Comparison of ENCODE assay signal across 1 cellular context in the genomic region with DNA sequence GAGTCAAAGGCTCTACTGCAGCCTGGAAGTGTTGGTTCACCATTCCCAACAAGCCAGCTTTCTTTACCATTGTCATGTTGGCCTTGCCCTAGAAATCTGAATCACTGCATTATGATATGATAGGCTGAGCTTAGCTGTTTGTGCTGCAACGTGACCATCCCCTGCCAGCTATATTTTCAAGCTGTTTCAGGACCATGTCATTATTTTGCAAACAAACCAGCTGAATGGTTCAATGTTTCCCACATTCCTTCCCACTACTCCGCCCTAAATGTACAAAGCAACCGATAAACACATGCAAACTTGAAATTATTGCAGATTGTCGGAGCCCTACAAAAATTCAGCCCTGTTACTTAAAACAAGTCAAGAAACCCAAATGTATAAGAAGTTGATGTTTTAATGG.
TF ChIP-seq lines count a peak whose summit lies in the region.

No MANE protein-coding gene starts in this region.

TF ChIP-seq in GM12891, 5 proteins besides CTCF, POLR2A, EP300 and RAD21:
- TF ChIP-seq POLR2AphosphoS5 (IDR thresholded peaks at IDR 0.05; ENCODE audit: low read depth, low read length) = no peak
- no peak for TF ChIP-seq POU2F2 (IDR thresholded peaks at IDR 0.05; ENCODE audit: low read depth, low read length)
- TF ChIP-seq TAF1 (IDR thresholded peaks at IDR 0.05; ENCODE audit: low read depth, low read length) = no peak
- TF ChIP-seq SPI1 (IDR thresholded peaks at IDR 0.05; ENCODE audit: low read depth, low read length) = no peak
- TF ChIP-seq PAX5 (IDR thresholded peaks at IDR 0.05; ENCODE audit: insufficient read depth, low read length, severe bottlenecking) = no peak
